1 cellular context compared by ENCODE assay signal in genomic region chr12:9900930-9901329, GRCh38.
TF ChIP-seq lines count a peak whose summit lies in the region.

No MANE protein-coding gene starts in this region.

TF ChIP-seq in WTC11, 78 proteins besides CTCF, POLR2A, EP300 and RAD21 (continued from another document):
- TF ChIP-seq STAT6 (CRISPR knock-in tag; conservative IDR thresholded peaks at IDR 0.05; ENCODE audit: low read depth), result no peak
- no peak for TF ChIP-seq ZBTB43 (CRISPR knock-in tag; IDR thresholded peaks at IDR 0.05)
- TF ChIP-seq JUN (CRISPR knock-in tag; IDR thresholded peaks at IDR 0.05), result no peak
- no peak for TF ChIP-seq ATF3 (CRISPR knock-in tag; conservative IDR thresholded peaks at IDR 0.05)
- no peak for TF ChIP-seq IRF1 (CRISPR knock-in tag; IDR thresholded peaks at IDR 0.05)
- TF ChIP-seq EMX1 (CRISPR knock-in tag; IDR thresholded peaks at IDR 0.05), result no peak
- no peak for TF ChIP-seq OVOL2 (CRISPR knock-in tag; IDR thresholded peaks at IDR 0.05; ENCODE audit: borderline replicate concordance)
- no peak for TF ChIP-seq FOXJ3 (CRISPR knock-in tag; IDR thresholded peaks at IDR 0.05; ENCODE audit: borderline replicate concordance)
- no peak for TF ChIP-seq ZNF425 (CRISPR knock-in tag; conservative IDR thresholded peaks at IDR 0.05)
- TF ChIP-seq CBFB (CRISPR knock-in tag; IDR thresholded peaks at IDR 0.05; ENCODE audit: low read depth), result no peak
